17 cellular contexts compared by ENCODE assay signal in the genomic region with DNA sequence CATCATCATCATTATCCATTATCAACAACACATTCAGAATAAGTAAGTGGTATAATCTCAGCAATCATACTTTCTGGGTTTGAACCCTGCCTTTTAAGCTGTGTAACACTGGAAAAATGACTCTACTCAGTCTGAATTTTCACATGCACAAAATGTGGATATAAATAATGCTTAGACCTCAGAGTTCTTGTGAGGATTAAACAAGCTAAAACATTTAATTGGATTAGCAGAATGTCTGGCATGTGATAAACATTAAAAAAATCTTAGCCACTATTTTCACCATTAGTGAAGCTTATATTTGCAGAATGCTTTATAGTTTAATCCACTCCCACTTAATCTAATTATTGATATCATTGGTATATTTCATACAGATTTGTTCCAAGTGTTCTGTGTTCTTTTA.
A peak's percentile ranks its signal among the peaks of the same experiment; 100 is the strongest.
DNase-seq lines count a peak whose midpoint lies in the region; ATAC-seq, FAIRE-seq and TF ChIP-seq lines count a peak whose summit lies in the region.
"Had no signal": no experiment of that assay in that cellular context is flagged by ENCODE, and none has a peak within 500 bp of the region (broad histone marks: within the 10 kb centered on the region; RNA-seq: fewer than 3 reads in every experiment).

No MANE protein-coding gene starts in this region.

- DNase-seq in D721Med (ENCODE audit: insufficient read length, low spot score) (no peak), NCI-H82 treated with DMSO at 0.1 percent for 48 hours (lab: John Stamatoyannopoulos, UW; ENCODE audit: unreplicated experiment) (peak; percentile 51), DMS53 (lab: John Stamatoyannopoulos, UW) (no peak), AG08395 (ENCODE audit: low spot score) (no peak), DMS79 treated with DMSO at 0.1 percent for 48 hours (lab: John Stamatoyannopoulos, UW) (no peak)
- DNase-seq: BE2C; C1 segment of cervical spinal cord; CD4-positive, alpha-beta memory T cell; CD4-positive, CD25-positive, alpha-beta regulatory T cell; CD8-positive, alpha-beta memory T cell; COR-L47; DMS79; GF-D8 had no signal

- no peak for ATAC-seq in SK-N-SH treated with all-trans-retinoic acid at 6 μM for 48 hours
- ATAC-seq: A549 had no signal

- no peak for TF ChIP-seq CTCF in D721Med (IDR thresholded peaks at IDR 0.05; ENCODE audit: insufficient read depth, missing control alignments)

- FAIRE-seq in D721Med (lab: Jason Lieb, UNC), result peak; percentile 60
- FAIRE-seq: A549, GM12891, GM19239 had no signal

TF ChIP-seq in SK-N-SH treated with all-trans-retinoic acid at 6 μM for 48 hours, 23 proteins besides CTCF, POLR2A, EP300 and RAD21:
- no peak for TF ChIP-seq ZFP3 (CRISPR knock-in tag; IDR thresholded peaks at IDR 0.05)
- 0 out of 2 replicates have a peak, but pooled peaks have one; percentile 11 for TF ChIP-seq ISL1 (CRISPR knock-in tag; IDR thresholded peaks at IDR 0.05)
- TF ChIP-seq PPARA (CRISPR knock-in tag; IDR thresholded peaks at IDR 0.05; ENCODE audit: borderline replicate concordance), result no peak
- TF ChIP-seq SNAI2 (CRISPR knock-in tag; IDR thresholded peaks at IDR 0.05), result no peak
